Comparison of ENCODE assay signal across 1 cellular context in the genomic region with DNA sequence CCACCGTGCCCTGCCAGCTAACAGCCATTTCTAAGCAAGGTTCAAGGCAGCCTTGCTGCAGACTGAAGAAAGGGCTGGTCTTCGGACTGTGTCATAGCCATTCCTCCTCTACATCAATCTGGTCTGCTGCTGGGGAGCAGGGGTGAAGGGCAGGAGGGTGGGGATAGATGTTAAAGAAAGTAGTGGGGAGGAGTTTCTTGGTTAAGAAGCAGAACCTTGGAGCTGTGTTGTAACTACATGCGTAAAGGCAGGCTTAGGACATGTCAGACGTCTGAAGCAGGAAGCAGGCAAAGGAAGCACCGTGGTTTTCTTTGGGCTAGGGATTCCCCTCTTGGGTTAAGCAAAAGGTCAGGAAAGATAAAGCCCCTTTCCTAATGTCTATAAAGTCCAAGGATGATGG.
TF ChIP-seq lines count a peak whose summit lies in the region.

No MANE protein-coding gene starts in this region.

TF ChIP-seq in GM12878, 131 proteins besides CTCF, POLR2A, EP300 and RAD21:
- TF ChIP-seq RUNX3 (IDR thresholded peaks at IDR 0.05; ENCODE audit: low read length), result peak; percentile 30; the same call in 1 of the 2 replicates
- TF ChIP-seq, protein P1, sequence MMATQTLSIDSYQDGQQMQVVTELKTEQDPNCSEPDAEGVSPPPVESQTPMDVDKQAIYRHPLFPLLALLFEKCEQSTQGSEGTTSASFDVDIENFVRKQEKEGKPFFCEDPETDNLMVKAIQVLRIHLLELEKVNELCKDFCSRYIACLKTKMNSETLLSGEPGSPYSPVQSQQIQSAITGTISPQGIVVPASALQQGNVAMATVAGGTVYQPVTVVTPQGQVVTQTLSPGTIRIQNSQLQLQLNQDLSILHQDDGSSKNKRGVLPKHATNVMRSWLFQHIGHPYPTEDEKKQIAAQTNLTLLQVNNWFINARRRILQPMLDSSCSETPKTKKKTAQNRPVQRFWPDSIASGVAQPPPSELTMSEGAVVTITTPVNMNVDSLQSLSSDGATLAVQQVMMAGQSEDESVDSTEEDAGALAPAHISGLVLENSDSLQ (IDR thresholded peaks at IDR 0.05), result no peak
